Comparison of ENCODE assay signal across 8 cellular contexts in genomic region chr4:82983450-82983849, GRCh38.
"Had no signal": no experiment of that assay in that cellular context is flagged by ENCODE, and none has a peak within 500 bp of the region (broad histone marks: within the 10 kb centered on the region; RNA-seq: fewer than 3 reads in every experiment).

No MANE protein-coding gene starts in this region.

- H3K27ac ChIP-seq: GM23248 had no signal

- ATAC-seq: HCT116 had no signal

- H3K4me3 ChIP-seq: GM23248, HAP-1 had no signal

- H2AFZ ChIP-seq: GM23248 had no signal

- H3K4me3 Mint-ChIP-seq: HFFc6 had no signal

- H3K9ac ChIP-seq: GM23248 had no signal

- DNase-seq: GM23248, GOT3, H7, HFFc6, IMR-90 had no signal

- FAIRE-seq: HTR-8/SVneo had no signal

- H3K9me3 ChIP-seq: HAP-1 had no signal
